In the genomic region with DNA sequence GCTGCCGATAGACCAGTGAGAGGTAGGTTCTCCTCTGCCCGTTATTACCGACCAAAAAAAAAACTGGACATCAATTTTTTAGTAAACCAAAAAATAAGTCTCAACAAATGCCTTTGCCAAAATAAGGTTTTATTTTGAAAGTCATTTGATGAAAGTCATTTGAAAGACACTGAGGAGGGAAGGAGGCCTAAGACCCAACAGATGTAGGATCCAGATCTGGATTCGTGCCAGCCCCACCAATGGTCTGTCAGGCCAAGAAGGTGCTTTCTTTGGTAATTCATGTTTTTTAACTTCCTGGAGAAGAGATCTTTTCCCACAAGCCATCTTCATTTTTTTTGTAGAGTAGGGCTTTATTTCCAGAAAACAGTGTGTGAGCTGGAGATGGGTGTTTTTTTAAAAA, we compare ENCODE assay signal across 1 cellular context.
TF ChIP-seq lines count a peak whose summit lies in the region.

No MANE protein-coding gene starts in this region.

TF ChIP-seq in K562, 482 proteins besides CTCF, POLR2A, EP300 and RAD21:
- TF ChIP-seq ARID1B (IDR thresholded peaks at IDR 0.05): peak; percentile 41; the same call in 1 of the 2 replicates
- TF ChIP-seq TAL1 (IDR thresholded peaks at IDR 0.05): peak; percentile 37; the same call in 1 of the 2 replicates
- no peak for TF ChIP-seq BCOR (IDR thresholded peaks at IDR 0.05)
- no peak for TF ChIP-seq ZNF175 (CRISPR knock-in tag; IDR thresholded peaks at IDR 0.05; ENCODE audit: low read depth)
- no peak for TF ChIP-seq PTTG1 (tag; IDR thresholded peaks at IDR 0.05; ENCODE audit: low read depth)
- no peak for TF ChIP-seq ELF2 (CRISPR knock-in tag; IDR thresholded peaks at IDR 0.05)
- peak; percentile 86 for TF ChIP-seq ESRRA (IDR thresholded peaks at IDR 0.05; ENCODE audit: borderline replicate concordance, low read depth)
- TF ChIP-seq SRF (CRISPR knock-in tag; IDR thresholded peaks at IDR 0.05): no peak
- TF ChIP-seq POU5F1 (IDR thresholded peaks at IDR 0.05; ENCODE audit: borderline replicate concordance, low read depth, low read length, partially characterized antibody): no peak
- TF ChIP-seq, protein P1, sequence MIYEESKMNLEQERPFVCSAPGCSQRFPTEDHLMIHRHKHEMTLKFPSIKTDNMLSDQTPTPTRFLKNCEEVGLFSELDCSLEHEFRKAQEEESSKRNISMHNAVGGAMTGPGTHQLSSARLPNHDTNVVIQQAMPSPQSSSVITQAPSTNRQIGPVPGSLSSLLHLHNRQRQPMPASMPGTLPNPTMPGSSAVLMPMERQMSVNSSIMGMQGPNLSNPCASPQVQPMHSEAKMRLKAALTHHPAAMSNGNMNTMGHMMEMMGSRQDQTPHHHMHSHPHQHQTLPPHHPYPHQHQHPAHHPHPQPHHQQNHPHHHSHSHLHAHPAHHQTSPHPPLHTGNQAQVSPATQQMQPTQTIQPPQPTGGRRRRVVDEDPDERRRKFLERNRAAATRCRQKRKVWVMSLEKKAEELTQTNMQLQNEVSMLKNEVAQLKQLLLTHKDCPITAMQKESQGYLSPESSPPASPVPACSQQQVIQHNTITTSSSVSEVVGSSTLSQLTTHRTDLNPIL (CRISPR knock-in tag; IDR thresholded peaks at IDR 0.05): no peak
- TF ChIP-seq NFIC (IDR thresholded peaks at IDR 0.05): peak; percentile 90
- 0 out of 2 replicates have a peak, but pooled peaks have one; percentile 13 for TF ChIP-seq MTA2 (IDR thresholded peaks at IDR 0.05; ENCODE audit: low read depth)
